Comparison of ENCODE assay signal across 1 cellular context in the genomic region with DNA sequence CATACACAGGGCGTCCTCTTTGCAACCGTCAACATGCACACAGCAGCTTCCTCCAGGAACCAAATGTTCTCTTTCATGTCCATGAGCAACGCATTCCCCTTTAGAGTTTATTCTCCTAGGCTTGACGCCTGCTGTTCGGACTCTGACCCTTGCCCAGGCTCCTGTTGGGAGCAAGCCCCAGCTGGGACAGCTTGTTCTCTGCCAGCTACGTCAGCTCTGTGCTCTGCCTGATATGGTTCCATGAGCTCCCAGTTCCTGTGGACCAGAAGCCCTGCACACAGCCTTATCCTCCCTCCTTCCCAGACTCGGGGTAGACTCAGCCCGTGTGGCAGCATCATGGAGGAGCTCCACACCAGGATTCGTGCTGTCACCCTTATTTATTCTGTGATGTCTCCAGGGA.
TF ChIP-seq lines count a peak whose summit lies in the region.

No MANE protein-coding gene starts in this region.

TF ChIP-seq in liver, 16 proteins besides CTCF, POLR2A, EP300 and RAD21 (continued from another document):
- TF ChIP-seq TAF1 (conservative IDR thresholded peaks at IDR 0.05) (peak; percentile 72), JUND (IDR thresholded peaks at IDR 0.05) (peak; percentile 81)
- TF ChIP-seq, protein P1, sequence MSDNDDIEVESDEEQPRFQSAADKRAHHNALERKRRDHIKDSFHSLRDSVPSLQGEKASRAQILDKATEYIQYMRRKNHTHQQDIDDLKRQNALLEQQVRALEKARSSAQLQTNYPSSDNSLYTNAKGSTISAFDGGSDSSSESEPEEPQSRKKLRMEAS (IDR thresholded peaks at IDR 0.05), result peak; percentile 96
